ENCODE assay signal across 14 cellular contexts in genomic region chr2:174589334-174589733, GRCh38. TPM values are rescaled to one million over a fixed set of nuclear protein-coding genes. Genes with fewer than 3 reads are reported as not detected.
DNase-seq lines count a peak whose midpoint lies in the region; ATAC-seq and TF ChIP-seq lines count a peak whose summit lies in the region.
"Had no signal": no experiment of that assay in that cellular context is flagged by ENCODE, and none has a peak within 500 bp of the region (broad histone marks: within the 10 kb centered on the region; RNA-seq: fewer than 3 reads in every experiment).

No MANE protein-coding gene starts in this region.

- H3K36me3 ChIP-seq in left ventricle myocardium inferior = peaks cover 8% of the 10 kb centered on the region
- H3K36me3 ChIP-seq in tibial nerve = peaks cover 0 to 6% (median 0%) of the 10 kb centered on the region in 3 donors

- DNase-seq in left ventricle myocardium inferior (no peak), Right ventricle myocardium superior (no peak), memory B cell (ENCODE audit: low spot score in 2 of 2) (no peak), tibial nerve (ENCODE audit: low spot score in 2 of 2) (no peak), DMS 273 (lab: John Stamatoyannopoulos, UW; ENCODE audit: unreplicated experiment) (no peak)
- no peak for DNase-seq in activated CD4-positive, alpha-beta memory T cell treated with anti-CD3 and anti-CD28 coated beads, Interleukin-2, amount 10 ng/mL, durations not matched to agents 7 days and 5 days
- DNase-seq: activated effector memory CD4-positive, alpha-beta T cell treated with Interleukin-2 at 50 U/mL for 16 hours; DMS79 treated with DMSO at 0.1 percent for 48 hours; H9; NCI-H1048; NCI-H2171 had no signal

- no peak for TF ChIP-seq EP300 in tibial nerve (IDR thresholded peaks at IDR 0.05)

- TF ChIP-seq CTCF in left ventricle myocardium inferior (IDR thresholded peaks at IDR 0.05; ENCODE audit: borderline replicate concordance) (no peak), tibial nerve (IDR thresholded peaks at IDR 0.05) (no peak)

- intact Hi-C loops in left ventricle myocardium inferior (cut with micrococcal nuclease) (no loop called here), Right ventricle myocardium superior (cut with DNase I) (no loop called here)

- H3K4me3 Mint-ChIP-seq in activated CD4-positive, alpha-beta memory T cell treated with anti-CD3 and anti-CD28 coated beads, Interleukin-2, amount 10 ng/mL, durations not matched to agents 7 days and 5 days = peak overlapping the region; percentile 3
- H3K4me3 Mint-ChIP-seq in memory B cell = peak overlapping the region; percentile 21
- H3K4me3 Mint-ChIP-seq: H9 had no signal

- H3K27ac Mint-ChIP-seq in activated CD4-positive, alpha-beta memory T cell treated with anti-CD3 and anti-CD28 coated beads, Interleukin-2, amount 10 ng/mL, durations not matched to agents 7 days and 5 days = peak overlapping the region; percentile 69
- H3K27ac Mint-ChIP-seq in memory B cell = peak overlapping the region; percentile 76

- CTCF ChIA-PET in activated CD4-positive, alpha-beta memory T cell treated with anti-CD3 and anti-CD28 coated beads, Interleukin-2, amount 10 ng/mL, durations not matched to agents 7 days and 5 days (lab: Charles Lee) = interaction anchor here (3.0 kb wide), 1 partner anchor 99 kb away, joined by 12 read pairs; no protein-coding TSS in a partner anchor

- ATAC-seq in Right ventricle myocardium superior (ENCODE audit: poor library complexity) (no peak), memory B cell (ENCODE audit: low read depth) (no peak), GM19395 (IDR thresholded peaks at IDR 0.05; ENCODE audit: unreplicated experiment) (no peak), GM19023 (IDR thresholded peaks at IDR 0.05; ENCODE audit: unreplicated experiment) (no peak)
- ATAC-seq: activated CD4-positive, CD25-positive, alpha-beta regulatory T cell treated with anti-CD3 and anti-CD28 coated beads, Interleukin-2, amount 50 U/mL, for 24 hours had no signal

- peaks cover 81% of the 10 kb centered on the region for H3K36me3 Mint-ChIP-seq in activated CD4-positive, alpha-beta memory T cell treated with anti-CD3 and anti-CD28 coated beads, Interleukin-2, amount 10 ng/mL, durations not matched to agents 7 days and 5 days (ENCODE audit: low read depth)
- H3K36me3 Mint-ChIP-seq in memory B cell = peaks cover 24% of the 10 kb centered on the region

- H3K4me1 Mint-ChIP-seq in activated CD4-positive, alpha-beta memory T cell treated with anti-CD3 and anti-CD28 coated beads, Interleukin-2, amount 10 ng/mL, durations not matched to agents 7 days and 5 days = peaks cover 82% of the 10 kb centered on the region
- H3K4me1 Mint-ChIP-seq in memory B cell = peaks cover 58% of the 10 kb centered on the region

- H3K9me3 Mint-ChIP-seq in activated CD4-positive, alpha-beta memory T cell treated with anti-CD3 and anti-CD28 coated beads, Interleukin-2, amount 10 ng/mL, durations not matched to agents 7 days and 5 days = no peaks in the 10 kb centered on the region
- H3K9me3 Mint-ChIP-seq in memory B cell = no peaks in the 10 kb centered on the region
- H3K9me3 Mint-ChIP-seq: H9 had no signal

- TF ChIP-seq POLR2A in tibial nerve (IDR thresholded peaks at IDR 0.05) = no peak

- POLR2A ChIA-PET in activated CD4-positive, alpha-beta memory T cell treated with anti-CD3 and anti-CD28 coated beads, Interleukin-2, amount 10 ng/mL, durations not matched to agents 7 days and 5 days (lab: Charles Lee) = interaction anchor here (12.7 to 17.5 kb wide), 3 partner anchors 6 to 24 kb away, joined by 204 to 444 read pairs (median 204); partner anchors contain the start of gene WIPF1

- H3K9me3 ChIP-seq in left ventricle myocardium inferior (replicated peaks) (no peaks in the 10 kb centered on the region), tibial nerve (no peaks in the 10 kb centered on the region)

- H3K4me3 ChIP-seq in left ventricle myocardium inferior (no peak overlapping the region), tibial nerve (no peak overlapping the region)

- H3K4me1 ChIP-seq in left ventricle myocardium inferior (peaks cover 34% of the 10 kb centered on the region), tibial nerve (peaks cover 0 to 100% (median 53%) of the 10 kb centered on the region in 4 donors)

- H3K27me3 ChIP-seq in left ventricle myocardium inferior (ENCODE audit: low read depth) (no peaks in the 10 kb centered on the region), tibial nerve (no peaks in the 10 kb centered on the region)

- no peaks in the 10 kb centered on the region for H3K27me3 Mint-ChIP-seq in activated CD4-positive, alpha-beta memory T cell treated with anti-CD3 and anti-CD28 coated beads, Interleukin-2, amount 10 ng/mL, durations not matched to agents 7 days and 5 days
- no peaks in the 10 kb centered on the region for H3K27me3 Mint-ChIP-seq in memory B cell

- 56 to 60% methylated on average over 2 of the region's 2 CpGs for WGBS in tibial nerve, 2 donors

- H3K27ac ChIP-seq in left ventricle myocardium inferior (replicated peaks) (peak overlapping the region; percentile 31), tibial nerve (peak overlapping the region in 3 of 4 donors; percentile 37 to 74 (median 63))

RNA-seq across cellular contexts. Expression of gene WIPF1, which starts 8.3 kb away (rescaled TPM):
- total RNA-seq in left ventricle myocardium inferior (15.0 TPM), Right ventricle myocardium superior (16.3 TPM), tibial nerve (10 to 100 TPM; 43.2 to 63.8 (median 52.9) TPM)
- total RNA-seq in activated CD4-positive, alpha-beta memory T cell treated with anti-CD3 and anti-CD28 coated beads, Interleukin-2, amount 10 ng/mL, durations not matched to agents 7 days and 5 days = 100 to 1,000 TPM; 574 to 590 TPM

Comparison
In these comparisons a context has a peak if more than half of its experiments do, and no peak if none do; other contexts are left out.
1. RNA of gene WIPF1, which starts 8.3 kb away (total RNA-seq): 574 to 590 TPM in activated CD4-positive, alpha-beta memory T cell treated with anti-CD3 and anti-CD28 coated beads, Interleukin-2, amount 10 ng/mL, durations not matched to agents 7 days and 5 days; 43.2 to 63.8 TPM in tibial nerve, 16.3 TPM in Right ventricle myocardium superior (single experiment) and 15.0 TPM in left ventricle myocardium inferior (single experiment); every median in the first group is over 4 times any median in the second.